ENCODE assay signal across 8 cellular contexts in genomic region chr11:110295487-110296225, GRCh38. TPM values are rescaled to one million over a fixed set of nuclear protein-coding genes. Genes with fewer than 3 reads are reported as not detected.
DNase-seq lines count a peak whose midpoint lies in the region; FAIRE-seq and TF ChIP-seq lines count a peak whose summit lies in the region.

No MANE protein-coding gene starts in this region.

- H3K9ac ChIP-seq in MM.1S (ENCODE audit: low read length), result peak overlapping the region; percentile 85

- peak overlapping the region; percentile 73 for H3K4me2 ChIP-seq in MM.1S (ENCODE audit: low read depth, low read length)

- peak; percentile 47 for FAIRE-seq in GM12891 (lab: Jason Lieb, UNC)

- H3K27ac ChIP-seq in HEK293 (ENCODE audit: extremely low read depth, low read depth, low read length) (peak overlapping the region; percentile 100), MM.1S (ENCODE audit: low read length) (peak overlapping the region; percentile 67), VCaP (peak overlapping the region; percentile 99), layer of hippocampus (ENCODE audit: low read depth, low read length) (peak overlapping the region; percentile 92)

- CTCF ChIA-PET in HEK293 (lab: Yijun Ruan, JAX), result interaction anchor here (0.6 kb wide), 1 partner anchor 92 kb away, joined by 3 read pairs; no protein-coding TSS in a partner anchor

- H3K36me3 ChIP-seq in HEK293 (ENCODE audit: control insufficient read depth in 2 of 2, insufficient read depth in 1 of 2, low read length in 2 of 2) (peaks cover 0 to 6% of the 10 kb centered on the region in 2 experiments; a peak in 1 of 3 replicates), MM.1S (replicated peaks; ENCODE audit: insufficient read depth, low read length) (no peaks in the 10 kb centered on the region)

- H3K9me3 ChIP-seq in HEK293 (ENCODE audit: control insufficient read depth, insufficient read depth, low read depth, low read length) (no peaks in the 10 kb centered on the region), MM.1S (replicated peaks; ENCODE audit: insufficient read depth, low read length) (no peaks in the 10 kb centered on the region)

- POLR2A ChIA-PET in HEK293 (lab: Yijun Ruan, JAX), result interaction anchor here (0.7 to 2.4 kb wide), 5 partner anchors 10 to 79 kb away, joined by 3 to 13 read pairs (median 7); no protein-coding TSS in a partner anchor

- DNase-seq in GM12891 (ENCODE audit: insufficient read length, low spot score) (peak; percentile 62), MM.1S (peak; percentile 75), cerebellum (ENCODE audit: low spot score) (peak; percentile 50), middle frontal gyrus (ENCODE audit: extremely low spot score, low spot score) (no peak)
- DNase-seq in stimulated activated CD4-positive, alpha-beta T cell treated with anti-CD3 and anti-CD28 coated beads, Interleukin-1b, Interleukin-23, amount 100 ng/mL, for 48 hours, result peak; percentile 44

- peaks cover 17% of the 10 kb centered on the region for H3F3A ChIP-seq in MM.1S (ENCODE audit: insufficient read depth, low read length)

- peak overlapping the region; percentile 94 for H3K4me3 ChIP-seq in HEK293 (ENCODE audit: low read depth, low read length)
- peak overlapping the region; percentile 89 for H3K4me3 ChIP-seq in MM.1S (ENCODE audit: low read length)

- no peaks in the 10 kb centered on the region for H3K9me2 ChIP-seq in MM.1S (replicated peaks; ENCODE audit: insufficient read depth, low read length)

- peak overlapping the region; percentile 74 for H2AFZ ChIP-seq in MM.1S (ENCODE audit: low read length)

- no peaks in the 10 kb centered on the region for H3K27me3 ChIP-seq in MM.1S (replicated peaks; ENCODE audit: insufficient read depth, low read length)
- no peaks in the 10 kb centered on the region for H3K27me3 ChIP-seq in layer of hippocampus (ENCODE audit: control insufficient read depth, insufficient read depth, low read length)

- H4K20me1 ChIP-seq in MM.1S (ENCODE audit: insufficient read depth, low read length), result no peaks in the 10 kb centered on the region; the same call in none of the 2 replicates

- no peak for TF ChIP-seq CTCF in HEK293 (tag by site-specific recombination; IDR thresholded peaks at IDR 0.05)
- no peak; the same call in 1 of the 2 replicates for TF ChIP-seq CTCF in MM.1S (IDR thresholded peaks at IDR 0.05; ENCODE audit: low read length)
- TF ChIP-seq CTCF in VCaP (conservative IDR thresholded peaks at IDR 0.05), result no peak

- H3K4me1 ChIP-seq in HEK293 (ENCODE audit: control insufficient read depth, insufficient read depth, low read length) (peaks cover 9% of the 10 kb centered on the region), MM.1S (ENCODE audit: low read length) (peaks cover 12% of the 10 kb centered on the region; the same call in 1 of the 2 replicates)

- peaks cover 54% of the 10 kb centered on the region for H3K79me2 ChIP-seq in MM.1S (ENCODE audit: low read length)

- TF ChIP-seq POLR2A in GM12891 (IDR thresholded peaks at IDR 0.05; ENCODE audit: low read depth, low read length), result peak; percentile 58; the same call in 1 of the 2 replicates

TF ChIP-seq in GM12891, 5 proteins besides CTCF, POLR2A, EP300 and RAD21:
- no peak for TF ChIP-seq SPI1 (IDR thresholded peaks at IDR 0.05; ENCODE audit: low read depth, low read length)
- peak; percentile 77 for TF ChIP-seq PAX5 (IDR thresholded peaks at IDR 0.05; ENCODE audit: insufficient read depth, low read length, severe bottlenecking)
- peak; percentile 58; the same call in 1 of the 2 replicates for TF ChIP-seq TAF1 (IDR thresholded peaks at IDR 0.05; ENCODE audit: low read depth, low read length)

TF ChIP-seq in HEK293, 187 proteins besides CTCF, POLR2A, EP300 and RAD21:
- TF ChIP-seq ZEB2 (tag by site-specific recombination; IDR thresholded peaks at IDR 0.05) (0 out of 2 replicates have a peak, but pooled peaks have one; percentile 17), ZNF335 (tag by site-specific recombination; conservative IDR thresholded peaks at IDR 0.05) (peak; percentile 70), ZBTB20 (tag by site-specific recombination; IDR thresholded peaks at IDR 0.05) (peak; percentile 77), ZNF280D (tag by site-specific recombination; IDR thresholded peaks at IDR 0.05) (no peak), ZBTB8A (tag by site-specific recombination; IDR thresholded peaks at IDR 0.05) (peak; percentile 76; the same call in 1 of the 2 replicates), HOXA7 (CRISPR knock-in tag; IDR thresholded peaks at IDR 0.05; ENCODE audit: borderline replicate concordance) (no peak), ZNF629 (tag by site-specific recombination; IDR thresholded peaks at IDR 0.05) (0 out of 2 replicates have a peak, but pooled peaks have one; percentile 5), ZNF561 (tag by site-specific recombination; IDR thresholded peaks at IDR 0.05; ENCODE audit: borderline replicate concordance) (0 out of 2 replicates have a peak, but pooled peaks have one; percentile 24), ZNF423 (tag by site-specific recombination; IDR thresholded peaks at IDR 0.05) (no peak), ZSCAN30 (tag by site-specific recombination; IDR thresholded peaks at IDR 0.05) (peak; percentile 52; the same call in 1 of the 2 replicates), ZFP37 (tag by site-specific recombination; IDR thresholded peaks at IDR 0.05) (peak; percentile 56; the same call in 1 of the 2 replicates), ZNF843 (tag by site-specific recombination; IDR thresholded peaks at IDR 0.05) (no peak), ZXDB (tag by site-specific recombination; IDR thresholded peaks at IDR 0.05) (no peak), SCRT1 (tag by site-specific recombination; IDR thresholded peaks at IDR 0.05; ENCODE audit: borderline replicate concordance) (no peak), ZBTB26 (tag by site-specific recombination; optimal IDR thresholded peaks at IDR 0.05) (peak; percentile 80), BCL6B (tag by site-specific recombination; IDR thresholded peaks at IDR 0.05) (peak; percentile 38; the same call in 1 of the 2 replicates), SCRT2 (tag by site-specific recombination; IDR thresholded peaks at IDR 0.05) (0 out of 2 replicates have a peak, but pooled peaks have one; percentile 17), ZNF112 (tag by site-specific recombination; IDR thresholded peaks at IDR 0.05) (no peak), ZBTB48 (tag by site-specific recombination; IDR thresholded peaks at IDR 0.05) (no peak)

RNA-seq across cellular contexts. Expression of gene RDX, which starts 0.8 kb away (rescaled TPM):
- polyA plus RNA-seq in GM12891 (2012; ENCODE audit: low read depth, missing spikeins), result 30.1 TPM
- total RNA-seq in cerebellum, result 72.6 TPM
